ENCODE assay signal across 21 cellular contexts in the genomic region with DNA sequence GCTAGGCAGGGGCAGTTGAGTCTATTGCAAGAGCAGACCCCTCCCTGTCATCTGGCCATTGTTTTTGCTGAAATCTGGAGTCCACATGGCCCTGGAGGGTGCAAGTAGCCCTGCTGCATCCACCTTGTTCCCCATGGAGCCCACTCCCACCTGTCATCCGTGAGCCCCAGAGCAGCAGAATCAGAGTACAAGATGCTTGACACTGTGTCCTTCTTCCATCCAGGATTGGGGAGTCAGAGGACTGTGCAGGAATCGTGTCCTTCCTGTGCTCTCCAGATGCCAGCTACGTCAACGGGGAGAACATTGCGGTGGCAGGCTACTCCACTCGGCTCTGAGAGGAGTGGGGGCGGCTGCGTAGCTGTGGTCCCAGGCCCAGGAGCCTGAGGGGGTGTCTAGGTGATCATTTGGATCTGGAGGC.
"Had no signal": no experiment of that assay in that cellular context is flagged by ENCODE, and none has a peak within 500 bp of the region (broad histone marks: within the 10 kb centered on the region; RNA-seq: fewer than 3 reads in every experiment).

No MANE protein-coding gene starts in this region.

- H3K27ac ChIP-seq: RWPE1, SJCRH30 had no signal

- H3K4me3 ChIP-seq: MG63, SJCRH30 had no signal

- ATAC-seq: Panc1, SK-N-SH treated with all-trans-retinoic acid at 6 μM for 48 hours had no signal

- FAIRE-seq: HTR-8/SVneo had no signal

- H3K36me3 ChIP-seq: MG63, SJCRH30 had no signal

- H3K9me3 ChIP-seq: MG63, SJCRH30 had no signal

- H3K4me1 ChIP-seq: SJCRH30 had no signal

- H3K27me3 ChIP-seq: MG63, SJCRH30 had no signal

- DNase-seq: Karpas-422, KG1, MG63, NCI-H1092, NCI-H1105 treated with DMSO at 0.1 percent for 48 hours, NCI-H1417 treated with DMSO at 0.1 percent for 48 hours, NCI-H146, NCI-H1694 treated with DMSO at 0.1 percent for 48 hours, NCI-H1930, NCI-H2081, NCI-H2107, NCI-H2227 treated with DMSO at 0.1 percent for 48 hours, NCI-H524, NCI-H526 treated with DMSO at 0.1 percent for 48 hours, NCI-H774, SHP77 treated with DMSO at 0.1 percent for 48 hours, SJCRH30 had no signal
